ENCODE assay signal across 8 cellular contexts in genomic region chr17:21252289-21252874, GRCh38. TPM values are rescaled to one million over a fixed set of nuclear protein-coding genes. Genes with fewer than 3 reads are reported as not detected.
DNase-seq lines count a peak whose midpoint lies in the region; ATAC-seq and TF ChIP-seq lines count a peak whose summit lies in the region.

No MANE protein-coding gene starts in this region.

- H3K27me3 ChIP-seq in cardiac muscle cell = no peaks in the 10 kb centered on the region
- no peaks in the 10 kb centered on the region for H3K27me3 ChIP-seq in lung (ENCODE audit: control insufficient read depth, insufficient read depth)
- H3K27me3 ChIP-seq in upper lobe of left lung = no peaks in the 10 kb centered on the region

- H3K27ac ChIP-seq in cardiac muscle cell (peak overlapping the region; percentile 14), lung (ENCODE audit: low read depth in 1 of 2, low read length in 1 of 2) (peak overlapping the region; percentile 8 to 90), upper lobe of left lung (peak overlapping the region; percentile 63 to 89 (median 76))

- ATAC-seq in Right ventricle myocardium superior (ENCODE audit: poor library complexity) (no peak), lung (ENCODE audit: insufficient read depth, low FRiP score) (no peak), upper lobe of left lung (ENCODE audit: low FRiP score in 2 of 2) (no peak), GM18505 (IDR thresholded peaks at IDR 0.05; ENCODE audit: unreplicated experiment) (no peak)
- ATAC-seq in activated naive CD8-positive, alpha-beta T cell treated with anti-CD3 and anti-CD28 coated beads, Interleukin-2, amount 50 U/mL, for 24 hours = no peak

- H3K4me1 ChIP-seq in cardiac muscle cell (ENCODE audit: low read depth) (peaks cover 14% of the 10 kb centered on the region), lung (ENCODE audit: control insufficient read depth in 2 of 2, insufficient read depth in 2 of 2, low read length in 2 of 2) (peaks cover 0 to 13% of the 10 kb centered on the region in 2 donors), upper lobe of left lung (peaks cover 20 to 53% (median 31%) of the 10 kb centered on the region in 4 donors)

- TF ChIP-seq POLR2A in upper lobe of left lung (IDR thresholded peaks at IDR 0.05) (no peak), GM18505 (IDR thresholded peaks at IDR 0.05; ENCODE audit: borderline replicate concordance, extremely low read depth, insufficient read depth, insufficient read length) (no peak)

- no peaks in the 10 kb centered on the region for H3K36me3 ChIP-seq in cardiac muscle cell
- H3K36me3 ChIP-seq in lung (ENCODE audit: control insufficient read depth in 2 of 2, insufficient read depth in 2 of 2, low read length in 2 of 2) = no peaks in the 10 kb centered on the region
- no peaks in the 10 kb centered on the region for H3K36me3 ChIP-seq in upper lobe of left lung

- no peak for TF ChIP-seq EP300 in upper lobe of left lung (IDR thresholded peaks at IDR 0.05)

- H3K27ac Mint-ChIP-seq in activated naive CD8-positive, alpha-beta T cell treated with anti-CD3 and anti-CD28 coated beads, Interleukin-2, amount 50 U/mL, for 24 hours = no peak overlapping the region

- H3K4me3 ChIP-seq in cardiac muscle cell (peak overlapping the region; percentile 48), lung (peak overlapping the region; percentile 75), upper lobe of left lung (peak overlapping the region; percentile 38 to 88 (median 82))

- peak overlapping the region; percentile 56 for H3K4me3 Mint-ChIP-seq in activated naive CD8-positive, alpha-beta T cell treated with anti-CD3 and anti-CD28 coated beads, Interleukin-2, amount 50 U/mL, for 24 hours

- no peaks in the 10 kb centered on the region for H3K9me3 Mint-ChIP-seq in activated naive CD8-positive, alpha-beta T cell treated with anti-CD3 and anti-CD28 coated beads, Interleukin-2, amount 50 U/mL, for 24 hours

- H3K9me3 ChIP-seq in cardiac muscle cell (ENCODE audit: low read depth) = no peaks in the 10 kb centered on the region
- no peaks in the 10 kb centered on the region for H3K9me3 ChIP-seq in lung (ENCODE audit: control insufficient read depth in 2 of 2, insufficient read depth in 1 of 2, low read length in 1 of 2)
- H3K9me3 ChIP-seq in upper lobe of left lung = no peaks in the 10 kb centered on the region

- DNase-seq in cardiac muscle cell (ENCODE audit: low read depth in 1 of 2, low spot score in 1 of 2) (no peak), Right ventricle myocardium superior (no peak), lung (ENCODE audit: low spot score) (no peak), upper lobe of left lung (no peak), NCI-H2107 (lab: John Stamatoyannopoulos, UW) (no peak), medulla oblongata (ENCODE audit: extremely low spot score) (no peak)
- no peak for DNase-seq in activated naive CD8-positive, alpha-beta T cell treated with anti-CD3 and anti-CD28 coated beads, Interleukin-2, amount 50 U/mL, for 24 hours

- H3K36me3 Mint-ChIP-seq in activated naive CD8-positive, alpha-beta T cell treated with anti-CD3 and anti-CD28 coated beads, Interleukin-2, amount 50 U/mL, for 24 hours (ENCODE audit: low read depth) = no peaks in the 10 kb centered on the region

- H3K27me3 Mint-ChIP-seq in activated naive CD8-positive, alpha-beta T cell treated with anti-CD3 and anti-CD28 coated beads, Interleukin-2, amount 50 U/mL, for 24 hours = no peaks in the 10 kb centered on the region

- H3K4me1 Mint-ChIP-seq in activated naive CD8-positive, alpha-beta T cell treated with anti-CD3 and anti-CD28 coated beads, Interleukin-2, amount 50 U/mL, for 24 hours = peaks cover 15% of the 10 kb centered on the region

- no peak for TF ChIP-seq CTCF in cardiac muscle cell (IDR thresholded peaks at IDR 0.05; ENCODE audit: low read depth, low read length)
- TF ChIP-seq CTCF in lung (IDR thresholded peaks at IDR 0.05; ENCODE audit: control extremely low read depth, extremely low read depth) = no peak
- no peak for TF ChIP-seq CTCF in upper lobe of left lung (IDR thresholded peaks at IDR 0.05)

- WGBS in lung, 2 donors = 14 to 24% methylated on average over 16 of the region's 16 CpGs
- WGBS in upper lobe of left lung, 2 donors = 6 to 35% methylated on average over 7 to 16 of the region's 16 CpGs

- intact Hi-C loops in Right ventricle myocardium superior (cut with DNase I) = loop anchor here (10.0 kb wide), 1 partner anchor 88 kb away; no protein-coding TSS in a partner anchor

RNA-seq across cellular contexts. Expression of gene NATD1, which starts 0.8 kb away (rescaled TPM):
- total RNA-seq in cardiac muscle cell (22.3 and 28.4 TPM in 2 replicates), Right ventricle myocardium superior (19.1 TPM), lung (1 to 10 TPM; 6.9 to 8.1 TPM), upper lobe of left lung (10 to 100 TPM; 11.2 to 32.5 (median 16.1) TPM)
- polyA plus RNA-seq in cardiac muscle cell (12.7 and 15.7 TPM in 2 replicates), lung (1 to 10 TPM; 4.8 to 6.3 TPM)

RNA-seq across cellular contexts. Expression of gene MAP2K3, which starts 32.1 kb away (rescaled TPM):
- total RNA-seq in cardiac muscle cell = 14.2 and 18.4 TPM in 2 replicates
- 42.5 and 52.1 TPM in 2 replicates for polyA plus RNA-seq in cardiac muscle cell
- 30.8 TPM for total RNA-seq in Right ventricle myocardium superior
- total RNA-seq in lung = 100 to 1,000 TPM in 1 of 2 donors, 10 to 100 TPM in 1; 36.4 to 111 TPM
- 10 to 100 TPM; 53.9 to 99.5 TPM for polyA plus RNA-seq in lung
- total RNA-seq in upper lobe of left lung = 100 to 1,000 TPM in 1 of 6 donors, 10 to 100 TPM in 5; 45.1 to 134 (median 79.5) TPM

RNA-seq across cellular contexts. Expression of gene TMEM11, which starts 38.4 kb away (rescaled TPM):
- total RNA-seq in cardiac muscle cell (37.9 and 42.9 TPM in 2 replicates), Right ventricle myocardium superior (31.9 TPM), lung (10 to 100 TPM; 12.1 to 26.1 TPM), upper lobe of left lung (10 to 100 TPM; 13.0 to 38.9 (median 21.6) TPM)
- polyA plus RNA-seq in cardiac muscle cell (91.0 and 92.2 TPM in 2 replicates), lung (10 to 100 TPM; 28.1 to 29.4 TPM)

Comparison
In these comparisons a context has a peak if more than half of its experiments do, and no peak if none do; other contexts are left out.
1. H3K27ac ChIP-seq: peak in every context shown above with its lines; median percentile 76 in upper lobe of left lung; 49 in lung; 14 in cardiac muscle cell.